In genomic region chr15:98412852-98413251, GRCh38 we compare ENCODE assay signal across 17 cellular contexts.
DNase-seq lines count a peak whose midpoint lies in the region; ATAC-seq, FAIRE-seq and TF ChIP-seq lines count a peak whose summit lies in the region.
"Had no signal": no experiment of that assay in that cellular context is flagged by ENCODE, and none has a peak within 500 bp of the region (broad histone marks: within the 10 kb centered on the region; RNA-seq: fewer than 3 reads in every experiment).

No MANE protein-coding gene starts in this region.

- no peak overlapping the region; the same call in 2 of the 3 replicates for H3K4me2 ChIP-seq in A549

- H3K27ac ChIP-seq in A549 = no peak overlapping the region
- H3K27ac ChIP-seq in HEK293 (ENCODE audit: extremely low read depth, low read depth, low read length) = no peak overlapping the region
- no peak overlapping the region for H3K27ac ChIP-seq in SJCRH30
- H3K27ac ChIP-seq in spleen = peak overlapping the region in 1 of 8 donors; percentile 29
- no peak overlapping the region for H3K27ac ChIP-seq in psoas muscle
- H3K27ac ChIP-seq: C4-2B, GM23248 had no signal

- TF ChIP-seq EP300 in A549 (IDR thresholded peaks at IDR 0.05) = no peak

- H3K27me3 ChIP-seq in bronchial epithelial cell (ENCODE audit: control insufficient read depth, insufficient read depth, low read length) (no peaks in the 10 kb centered on the region), SJCRH30 (no peaks in the 10 kb centered on the region), spleen (replicated peaks in 1 of 7) (peaks cover 0 to 6% (median 0%) of the 10 kb centered on the region in 7 donors), psoas muscle (ENCODE audit: insufficient read depth in 3 of 3, low read length in 2 of 3) (peaks cover 0 to 2% (median 0%) of the 10 kb centered on the region in 3 donors)

- intact Hi-C loops in spleen (cut with DNase I; ENCODE audit: low total_unique reads) (no loop called here), psoas muscle (cut with DNase I) (no loop called here)

- FAIRE-seq in A549 (lab: Jason Lieb, UNC) = no peak
- no peak for FAIRE-seq in bronchial epithelial cell (lab: Jason Lieb, UNC)
- FAIRE-seq: H54 had no signal

- TF ChIP-seq RAD21 in A549 (conservative IDR thresholded peaks at IDR 0.05 in 1 of 2, IDR thresholded peaks at IDR 0.05 in 1 of 2) = no peak

- H3K4me3 ChIP-seq in A549 = no peak overlapping the region
- H3K4me3 ChIP-seq in HEK293 (ENCODE audit: low read depth, low read length) = no peak overlapping the region
- no peak overlapping the region for H3K4me3 ChIP-seq in bronchial epithelial cell (ENCODE audit: low read depth, low read length)
- no peak overlapping the region for H3K4me3 ChIP-seq in SJCRH30
- H3K4me3 ChIP-seq in spleen = no peak overlapping the region
- H3K4me3 ChIP-seq in psoas muscle = no peak overlapping the region
- H3K4me3 ChIP-seq: GM23248 had no signal

- H3K4me1 ChIP-seq in A549 (peaks cover 6% of the 10 kb centered on the region; the same call in 1 of the 3 replicates), HEK293 (ENCODE audit: control insufficient read depth, insufficient read depth, low read length) (no peaks in the 10 kb centered on the region), SJCRH30 (no peaks in the 10 kb centered on the region), spleen (peaks cover 0 to 7% (median 0%) of the 10 kb centered on the region in 6 donors), psoas muscle (no peaks in the 10 kb centered on the region)
- H3K4me1 ChIP-seq: BE2C had no signal

- no peak for TF ChIP-seq CTCF in A549 (IDR thresholded peaks at IDR 0.05)
- TF ChIP-seq CTCF in HEK293 (tag by site-specific recombination; IDR thresholded peaks at IDR 0.05) = no peak
- no peak for TF ChIP-seq CTCF in bronchial epithelial cell (IDR thresholded peaks at IDR 0.05; ENCODE audit: insufficient read depth, low read length, severe bottlenecking)
- no peak for TF ChIP-seq CTCF in spleen (IDR thresholded peaks at IDR 0.05 in 8 of 11, conservative IDR thresholded peaks at IDR 0.05 in 3 of 11)
- TF ChIP-seq CTCF in psoas muscle (IDR thresholded peaks at IDR 0.05) = no peak

- H3K9me3 ChIP-seq in A549 (peaks cover 16% of the 10 kb centered on the region), HEK293 (ENCODE audit: control insufficient read depth, insufficient read depth, low read depth, low read length) (no peaks in the 10 kb centered on the region), SJCRH30 (replicated peaks) (no peaks in the 10 kb centered on the region; the same call in 1 of the 2 replicates), spleen (peaks cover 0 to 11% (median 0%) of the 10 kb centered on the region in 8 donors), psoas muscle (no peaks in the 10 kb centered on the region)
- H3K9me3 ChIP-seq: BE2C had no signal

- CTCF ChIA-PET in A549 (lab: Yijun Ruan, JAX) = interaction anchor here (3.6 to 17.5 kb wide), 3 partner anchors 8 to 101 kb away, joined by 28 to 185 read pairs (median 82); no protein-coding TSS in a partner anchor
- CTCF ChIA-PET in HEK293 (lab: Yijun Ruan, JAX) = interaction anchor here (0.6 to 1.6 kb wide), 5 partner anchors 9 to 875 kb away, joined by 3 to 11 read pairs (median 4); no protein-coding TSS in a partner anchor

- TF ChIP-seq POLR2A in A549 (IDR thresholded peaks at IDR 0.05; ENCODE audit: low read length) (no peak), spleen (IDR thresholded peaks at IDR 0.05) (no peak)

- WGBS in A549 (ENCODE audit: missing lambda C conversion rate) = 3% methylated on average over 2 of the region's 2 CpGs
- whole genome bisulfite sequencing in spleen, 5 donors = 83 to 99% (median 91%) methylated on average over 2 of the region's 2 CpGs
- 86 to 95% (median 89%) methylated on average over 2 of the region's 2 CpGs for WGBS in psoas muscle, 3 donors

- ATAC-seq in A549 (peak; percentile 20 to 57; a peak in 2 of 6 replicates), psoas muscle (no peak)
- ATAC-seq: HCT116 had no signal

- POLR2A ChIA-PET in A549 (lab: Yijun Ruan, JAX) = no interaction called here
- POLR2A ChIA-PET in HEK293 (lab: Yijun Ruan, JAX) = no interaction called here

- H3K36me3 ChIP-seq in HEK293 (ENCODE audit: control insufficient read depth in 2 of 2, insufficient read depth in 1 of 2, low read length in 2 of 2) = no peaks in the 10 kb centered on the region
- no peaks in the 10 kb centered on the region for H3K36me3 ChIP-seq in bronchial epithelial cell (ENCODE audit: control insufficient read depth, insufficient read depth, low read length)
- no peaks in the 10 kb centered on the region for H3K36me3 ChIP-seq in SJCRH30
- H3K36me3 ChIP-seq in spleen = no peaks in the 10 kb centered on the region
- no peaks in the 10 kb centered on the region for H3K36me3 ChIP-seq in psoas muscle (ENCODE audit: insufficient read depth in 1 of 2, low read depth in 1 of 2)
- H3K36me3 ChIP-seq: BE2C had no signal

- DNase-seq in A549 (ENCODE audit: low read depth in 1 of 2, low spot score in 1 of 2) (peak in 1 of 2 experiments; percentile 40), bronchial epithelial cell (ENCODE audit: low read depth) (peak; percentile 42), kidney tubule cell (ENCODE audit: low spot score) (peak; percentile 84), GF-D8 (lab: John Stamatoyannopoulos, UW) (no peak), SJCRH30 (no peak), spleen (no peak), psoas muscle (no peak)
- DNase-seq: BE2C; CD4-positive, alpha-beta memory T cell; DMS79; GDM1; GM23248; IMR-90 had no signal

TF ChIP-seq in A549, 52 proteins besides CTCF, POLR2A, EP300 and RAD21 (continues in another document):
- TF ChIP-seq POLR2AphosphoS2 (conservative IDR thresholded peaks at IDR 0.05; ENCODE audit: low read length) = no peak
- TF ChIP-seq FOXS1 (CRISPR knock-in tag; IDR thresholded peaks at IDR 0.05) = no peak
- no peak for TF ChIP-seq RFX5 (IDR thresholded peaks at IDR 0.05)
- no peak for TF ChIP-seq ATOH8 (CRISPR knock-in tag; IDR thresholded peaks at IDR 0.05; ENCODE audit: low read depth)
- no peak for TF ChIP-seq JUNB (IDR thresholded peaks at IDR 0.05)
- TF ChIP-seq CBX8 (IDR thresholded peaks at IDR 0.05) = no peak
- no peak for TF ChIP-seq CHD4 (IDR thresholded peaks at IDR 0.05; ENCODE audit: borderline replicate concordance)
- TF ChIP-seq EHMT2 (IDR thresholded peaks at IDR 0.05; ENCODE audit: low read depth) = no peak
- TF ChIP-seq TFCP2L1 (CRISPR knock-in tag; IDR thresholded peaks at IDR 0.05) = no peak
- TF ChIP-seq, protein P1, sequence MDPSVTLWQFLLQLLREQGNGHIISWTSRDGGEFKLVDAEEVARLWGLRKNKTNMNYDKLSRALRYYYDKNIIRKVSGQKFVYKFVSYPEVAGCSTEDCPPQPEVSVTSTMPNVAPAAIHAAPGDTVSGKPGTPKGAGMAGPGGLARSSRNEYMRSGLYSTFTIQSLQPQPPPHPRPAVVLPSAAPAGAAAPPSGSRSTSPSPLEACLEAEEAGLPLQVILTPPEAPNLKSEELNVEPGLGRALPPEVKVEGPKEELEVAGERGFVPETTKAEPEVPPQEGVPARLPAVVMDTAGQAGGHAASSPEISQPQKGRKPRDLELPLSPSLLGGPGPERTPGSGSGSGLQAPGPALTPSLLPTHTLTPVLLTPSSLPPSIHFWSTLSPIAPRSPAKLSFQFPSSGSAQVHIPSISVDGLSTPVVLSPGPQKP (IDR thresholded peaks at IDR 0.05; ENCODE audit: low read depth, low read length) = no peak
- no peak for TF ChIP-seq CBX2 (IDR thresholded peaks at IDR 0.05; ENCODE audit: borderline replicate concordance, low read depth)
- TF ChIP-seq MAZ (IDR thresholded peaks at IDR 0.05; ENCODE audit: borderline replicate concordance, low read depth, low read length) = no peak
- TF ChIP-seq HDAC2 (IDR thresholded peaks at IDR 0.05) = no peak

TF ChIP-seq in HEK293, 187 proteins besides CTCF, POLR2A, EP300 and RAD21:
- TF ChIP-seq ZNF366 (tag by site-specific recombination; conservative IDR thresholded peaks at IDR 0.05) (0 out of 2 replicates have a peak, but pooled peaks have one; percentile 44), TCF7L2 (IDR thresholded peaks at IDR 0.05; ENCODE audit: borderline replicate concordance, low read depth, low read length) (no peak)

Comparison
In these comparisons a context has a peak if more than half of its experiments do, and no peak if none do; other contexts are left out.
1. ATAC-seq: peak in A549 (2 of 2); none in psoas muscle (0 of 4).
2. DNase-seq: peak in bronchial epithelial cell (single experiment) and kidney tubule cell (single experiment); none in GF-D8 (single experiment), SJCRH30 (0 of 2), spleen (single experiment) and psoas muscle (0 of 2).